1 cellular context compared by ENCODE assay signal in genomic region chr11:125551835-125552342, GRCh38.
TF ChIP-seq lines count a peak whose summit lies in the region.

No MANE protein-coding gene starts in this region.

TF ChIP-seq in K562, 482 proteins besides CTCF, POLR2A, EP300 and RAD21 (continued from another document and continues in another):
- TF ChIP-seq, protein P1, sequence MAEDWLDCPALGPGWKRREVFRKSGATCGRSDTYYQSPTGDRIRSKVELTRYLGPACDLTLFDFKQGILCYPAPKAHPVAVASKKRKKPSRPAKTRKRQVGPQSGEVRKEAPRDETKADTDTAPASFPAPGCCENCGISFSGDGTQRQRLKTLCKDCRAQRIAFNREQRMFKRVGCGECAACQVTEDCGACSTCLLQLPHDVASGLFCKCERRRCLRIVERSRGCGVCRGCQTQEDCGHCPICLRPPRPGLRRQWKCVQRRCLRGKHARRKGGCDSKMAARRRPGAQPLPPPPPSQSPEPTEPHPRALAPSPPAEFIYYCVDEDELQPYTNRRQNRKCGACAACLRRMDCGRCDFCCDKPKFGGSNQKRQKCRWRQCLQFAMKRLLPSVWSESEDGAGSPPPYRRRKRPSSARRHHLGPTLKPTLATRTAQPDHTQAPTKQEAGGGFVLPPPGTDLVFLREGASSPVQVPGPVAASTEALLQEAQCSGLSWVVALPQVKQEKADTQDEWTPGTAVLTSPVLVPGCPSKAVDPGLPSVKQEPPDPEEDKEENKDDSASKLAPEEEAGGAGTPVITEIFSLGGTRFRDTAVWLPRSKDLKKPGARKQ (CRISPR knock-in tag; IDR thresholded peaks at IDR 0.05): no peak
- TF ChIP-seq CEBPB (tag; IDR thresholded peaks at IDR 0.05): no peak
- no peak for TF ChIP-seq STAG1 (CRISPR knock-in tag; IDR thresholded peaks at IDR 0.05; ENCODE audit: borderline replicate concordance)
- no peak for TF ChIP-seq POLR2G (IDR thresholded peaks at IDR 0.05; ENCODE audit: low read depth, low read length)
- no peak for TF ChIP-seq TCF7L2 (IDR thresholded peaks at IDR 0.05; ENCODE audit: low read depth, low read length)
- TF ChIP-seq FOXM1 (IDR thresholded peaks at IDR 0.05; ENCODE audit: low read depth): 0 out of 2 replicates have a peak, but pooled peaks have one; percentile 20
- no peak for TF ChIP-seq FOXM1 (CRISPR knock-in tag; IDR thresholded peaks at IDR 0.05; ENCODE audit: low read depth)
- no peak for TF ChIP-seq BRCA1 (IDR thresholded peaks at IDR 0.05)
- TF ChIP-seq BRCA1 (CRISPR knock-in tag; IDR thresholded peaks at IDR 0.05): no peak
- TF ChIP-seq FOXK2 (conservative IDR thresholded peaks at IDR 0.05 in 1 of 2, IDR thresholded peaks at IDR 0.05 in 1 of 2; ENCODE audit: low read depth in 2 of 2): 0 out of 4 replicates have a peak, but pooled peaks of 1 of the 2 experiments have one; percentile 32
- TF ChIP-seq HIVEP1 (CRISPR knock-in tag; IDR thresholded peaks at IDR 0.05): 0 out of 2 replicates have a peak, but pooled peaks have one; percentile 13
- TF ChIP-seq, protein P2, sequence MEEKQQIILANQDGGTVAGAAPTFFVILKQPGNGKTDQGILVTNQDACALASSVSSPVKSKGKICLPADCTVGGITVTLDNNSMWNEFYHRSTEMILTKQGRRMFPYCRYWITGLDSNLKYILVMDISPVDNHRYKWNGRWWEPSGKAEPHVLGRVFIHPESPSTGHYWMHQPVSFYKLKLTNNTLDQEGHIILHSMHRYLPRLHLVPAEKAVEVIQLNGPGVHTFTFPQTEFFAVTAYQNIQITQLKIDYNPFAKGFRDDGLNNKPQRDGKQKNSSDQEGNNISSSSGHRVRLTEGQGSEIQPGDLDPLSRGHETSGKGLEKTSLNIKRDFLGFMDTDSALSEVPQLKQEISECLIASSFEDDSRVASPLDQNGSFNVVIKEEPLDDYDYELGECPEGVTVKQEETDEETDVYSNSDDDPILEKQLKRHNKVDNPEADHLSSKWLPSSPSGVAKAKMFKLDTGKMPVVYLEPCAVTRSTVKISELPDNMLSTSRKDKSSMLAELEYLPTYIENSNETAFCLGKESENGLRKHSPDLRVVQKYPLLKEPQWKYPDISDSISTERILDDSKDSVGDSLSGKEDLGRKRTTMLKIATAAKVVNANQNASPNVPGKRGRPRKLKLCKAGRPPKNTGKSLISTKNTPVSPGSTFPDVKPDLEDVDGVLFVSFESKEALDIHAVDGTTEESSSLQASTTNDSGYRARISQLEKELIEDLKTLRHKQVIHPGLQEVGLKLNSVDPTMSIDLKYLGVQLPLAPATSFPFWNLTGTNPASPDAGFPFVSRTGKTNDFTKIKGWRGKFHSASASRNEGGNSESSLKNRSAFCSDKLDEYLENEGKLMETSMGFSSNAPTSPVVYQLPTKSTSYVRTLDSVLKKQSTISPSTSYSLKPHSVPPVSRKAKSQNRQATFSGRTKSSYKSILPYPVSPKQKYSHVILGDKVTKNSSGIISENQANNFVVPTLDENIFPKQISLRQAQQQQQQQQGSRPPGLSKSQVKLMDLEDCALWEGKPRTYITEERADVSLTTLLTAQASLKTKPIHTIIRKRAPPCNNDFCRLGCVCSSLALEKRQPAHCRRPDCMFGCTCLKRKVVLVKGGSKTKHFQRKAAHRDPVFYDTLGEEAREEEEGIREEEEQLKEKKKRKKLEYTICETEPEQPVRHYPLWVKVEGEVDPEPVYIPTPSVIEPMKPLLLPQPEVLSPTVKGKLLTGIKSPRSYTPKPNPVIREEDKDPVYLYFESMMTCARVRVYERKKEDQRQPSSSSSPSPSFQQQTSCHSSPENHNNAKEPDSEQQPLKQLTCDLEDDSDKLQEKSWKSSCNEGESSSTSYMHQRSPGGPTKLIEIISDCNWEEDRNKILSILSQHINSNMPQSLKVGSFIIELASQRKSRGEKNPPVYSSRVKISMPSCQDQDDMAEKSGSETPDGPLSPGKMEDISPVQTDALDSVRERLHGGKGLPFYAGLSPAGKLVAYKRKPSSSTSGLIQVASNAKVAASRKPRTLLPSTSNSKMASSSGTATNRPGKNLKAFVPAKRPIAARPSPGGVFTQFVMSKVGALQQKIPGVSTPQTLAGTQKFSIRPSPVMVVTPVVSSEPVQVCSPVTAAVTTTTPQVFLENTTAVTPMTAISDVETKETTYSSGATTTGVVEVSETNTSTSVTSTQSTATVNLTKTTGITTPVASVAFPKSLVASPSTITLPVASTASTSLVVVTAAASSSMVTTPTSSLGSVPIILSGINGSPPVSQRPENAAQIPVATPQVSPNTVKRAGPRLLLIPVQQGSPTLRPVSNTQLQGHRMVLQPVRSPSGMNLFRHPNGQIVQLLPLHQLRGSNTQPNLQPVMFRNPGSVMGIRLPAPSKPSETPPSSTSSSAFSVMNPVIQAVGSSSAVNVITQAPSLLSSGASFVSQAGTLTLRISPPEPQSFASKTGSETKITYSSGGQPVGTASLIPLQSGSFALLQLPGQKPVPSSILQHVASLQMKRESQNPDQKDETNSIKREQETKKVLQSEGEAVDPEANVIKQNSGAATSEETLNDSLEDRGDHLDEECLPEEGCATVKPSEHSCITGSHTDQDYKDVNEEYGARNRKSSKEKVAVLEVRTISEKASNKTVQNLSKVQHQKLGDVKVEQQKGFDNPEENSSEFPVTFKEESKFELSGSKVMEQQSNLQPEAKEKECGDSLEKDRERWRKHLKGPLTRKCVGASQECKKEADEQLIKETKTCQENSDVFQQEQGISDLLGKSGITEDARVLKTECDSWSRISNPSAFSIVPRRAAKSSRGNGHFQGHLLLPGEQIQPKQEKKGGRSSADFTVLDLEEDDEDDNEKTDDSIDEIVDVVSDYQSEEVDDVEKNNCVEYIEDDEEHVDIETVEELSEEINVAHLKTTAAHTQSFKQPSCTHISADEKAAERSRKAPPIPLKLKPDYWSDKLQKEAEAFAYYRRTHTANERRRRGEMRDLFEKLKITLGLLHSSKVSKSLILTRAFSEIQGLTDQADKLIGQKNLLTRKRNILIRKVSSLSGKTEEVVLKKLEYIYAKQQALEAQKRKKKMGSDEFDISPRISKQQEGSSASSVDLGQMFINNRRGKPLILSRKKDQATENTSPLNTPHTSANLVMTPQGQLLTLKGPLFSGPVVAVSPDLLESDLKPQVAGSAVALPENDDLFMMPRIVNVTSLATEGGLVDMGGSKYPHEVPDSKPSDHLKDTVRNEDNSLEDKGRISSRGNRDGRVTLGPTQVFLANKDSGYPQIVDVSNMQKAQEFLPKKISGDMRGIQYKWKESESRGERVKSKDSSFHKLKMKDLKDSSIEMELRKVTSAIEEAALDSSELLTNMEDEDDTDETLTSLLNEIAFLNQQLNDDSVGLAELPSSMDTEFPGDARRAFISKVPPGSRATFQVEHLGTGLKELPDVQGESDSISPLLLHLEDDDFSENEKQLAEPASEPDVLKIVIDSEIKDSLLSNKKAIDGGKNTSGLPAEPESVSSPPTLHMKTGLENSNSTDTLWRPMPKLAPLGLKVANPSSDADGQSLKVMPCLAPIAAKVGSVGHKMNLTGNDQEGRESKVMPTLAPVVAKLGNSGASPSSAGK (IDR thresholded peaks at IDR 0.05): no peak; the same call in 1 of the 2 replicates
- TF ChIP-seq ADNP (tag; IDR thresholded peaks at IDR 0.05): 0 out of 2 replicates have a peak, but pooled peaks have one; percentile 10
- 0 out of 2 replicates have a peak, but pooled peaks have one; percentile 43 for TF ChIP-seq ELK3 (CRISPR knock-in tag; IDR thresholded peaks at IDR 0.05)
- TF ChIP-seq NKRF (IDR thresholded peaks at IDR 0.05; ENCODE audit: borderline replicate concordance): no peak
- TF ChIP-seq, protein P3, sequence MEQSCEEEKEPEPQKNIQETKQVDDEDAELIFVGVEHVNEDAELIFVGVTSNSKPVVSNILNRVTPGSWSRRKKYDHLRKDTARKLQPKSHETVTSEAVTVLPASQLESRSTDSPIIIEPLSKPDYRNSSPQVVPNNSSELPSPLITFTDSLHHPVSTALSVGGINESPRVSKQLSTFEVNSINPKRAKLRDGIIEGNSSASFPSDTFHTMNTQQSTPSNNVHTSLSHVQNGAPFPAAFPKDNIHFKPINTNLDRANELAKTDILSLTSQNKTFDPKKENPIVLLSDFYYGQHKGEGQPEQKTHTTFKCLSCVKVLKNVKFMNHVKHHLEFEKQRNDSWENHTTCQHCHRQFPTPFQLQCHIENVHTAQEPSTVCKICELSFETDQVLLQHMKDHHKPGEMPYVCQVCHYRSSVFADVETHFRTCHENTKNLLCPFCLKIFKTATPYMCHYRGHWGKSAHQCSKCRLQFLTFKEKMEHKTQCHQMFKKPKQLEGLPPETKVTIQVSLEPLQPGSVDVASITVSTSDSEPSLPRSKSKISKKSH (CRISPR knock-in tag; IDR thresholded peaks at IDR 0.05): no peak
- TF ChIP-seq, protein P4, sequence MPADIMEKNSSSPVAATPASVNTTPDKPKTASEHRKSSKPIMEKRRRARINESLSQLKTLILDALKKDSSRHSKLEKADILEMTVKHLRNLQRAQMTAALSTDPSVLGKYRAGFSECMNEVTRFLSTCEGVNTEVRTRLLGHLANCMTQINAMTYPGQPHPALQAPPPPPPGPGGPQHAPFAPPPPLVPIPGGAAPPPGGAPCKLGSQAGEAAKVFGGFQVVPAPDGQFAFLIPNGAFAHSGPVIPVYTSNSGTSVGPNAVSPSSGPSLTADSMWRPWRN (IDR thresholded peaks at IDR 0.05; ENCODE audit: low read depth): no peak
- TF ChIP-seq, protein P5, sequence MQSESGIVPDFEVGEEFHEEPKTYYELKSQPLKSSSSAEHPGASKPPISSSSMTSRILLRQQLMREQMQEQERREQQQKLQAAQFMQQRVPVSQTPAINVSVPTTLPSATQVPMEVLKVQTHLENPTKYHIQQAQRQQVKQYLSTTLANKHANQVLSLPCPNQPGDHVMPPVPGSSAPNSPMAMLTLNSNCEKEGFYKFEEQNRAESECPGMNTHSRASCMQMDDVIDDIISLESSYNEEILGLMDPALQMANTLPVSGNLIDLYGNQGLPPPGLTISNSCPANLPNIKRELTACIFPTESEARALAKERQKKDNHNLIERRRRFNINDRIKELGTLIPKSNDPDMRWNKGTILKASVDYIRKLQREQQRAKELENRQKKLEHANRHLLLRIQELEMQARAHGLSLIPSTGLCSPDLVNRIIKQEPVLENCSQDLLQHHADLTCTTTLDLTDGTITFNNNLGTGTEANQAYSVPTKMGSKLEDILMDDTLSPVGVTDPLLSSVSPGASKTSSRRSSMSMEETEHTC (IDR thresholded peaks at IDR 0.05): no peak; the same call in 1 of the 2 replicates
- TF ChIP-seq, protein P6, sequence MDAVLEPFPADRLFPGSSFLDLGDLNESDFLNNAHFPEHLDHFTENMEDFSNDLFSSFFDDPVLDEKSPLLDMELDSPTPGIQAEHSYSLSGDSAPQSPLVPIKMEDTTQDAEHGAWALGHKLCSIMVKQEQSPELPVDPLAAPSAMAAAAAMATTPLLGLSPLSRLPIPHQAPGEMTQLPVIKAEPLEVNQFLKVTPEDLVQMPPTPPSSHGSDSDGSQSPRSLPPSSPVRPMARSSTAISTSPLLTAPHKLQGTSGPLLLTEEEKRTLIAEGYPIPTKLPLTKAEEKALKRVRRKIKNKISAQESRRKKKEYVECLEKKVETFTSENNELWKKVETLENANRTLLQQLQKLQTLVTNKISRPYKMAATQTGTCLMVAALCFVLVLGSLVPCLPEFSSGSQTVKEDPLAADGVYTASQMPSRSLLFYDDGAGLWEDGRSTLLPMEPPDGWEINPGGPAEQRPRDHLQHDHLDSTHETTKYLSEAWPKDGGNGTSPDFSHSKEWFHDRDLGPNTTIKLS (IDR thresholded peaks at IDR 0.05; ENCODE audit: borderline replicate concordance, low read depth): no peak; the same call in 1 of the 2 replicates
- TF ChIP-seq, protein P7, sequence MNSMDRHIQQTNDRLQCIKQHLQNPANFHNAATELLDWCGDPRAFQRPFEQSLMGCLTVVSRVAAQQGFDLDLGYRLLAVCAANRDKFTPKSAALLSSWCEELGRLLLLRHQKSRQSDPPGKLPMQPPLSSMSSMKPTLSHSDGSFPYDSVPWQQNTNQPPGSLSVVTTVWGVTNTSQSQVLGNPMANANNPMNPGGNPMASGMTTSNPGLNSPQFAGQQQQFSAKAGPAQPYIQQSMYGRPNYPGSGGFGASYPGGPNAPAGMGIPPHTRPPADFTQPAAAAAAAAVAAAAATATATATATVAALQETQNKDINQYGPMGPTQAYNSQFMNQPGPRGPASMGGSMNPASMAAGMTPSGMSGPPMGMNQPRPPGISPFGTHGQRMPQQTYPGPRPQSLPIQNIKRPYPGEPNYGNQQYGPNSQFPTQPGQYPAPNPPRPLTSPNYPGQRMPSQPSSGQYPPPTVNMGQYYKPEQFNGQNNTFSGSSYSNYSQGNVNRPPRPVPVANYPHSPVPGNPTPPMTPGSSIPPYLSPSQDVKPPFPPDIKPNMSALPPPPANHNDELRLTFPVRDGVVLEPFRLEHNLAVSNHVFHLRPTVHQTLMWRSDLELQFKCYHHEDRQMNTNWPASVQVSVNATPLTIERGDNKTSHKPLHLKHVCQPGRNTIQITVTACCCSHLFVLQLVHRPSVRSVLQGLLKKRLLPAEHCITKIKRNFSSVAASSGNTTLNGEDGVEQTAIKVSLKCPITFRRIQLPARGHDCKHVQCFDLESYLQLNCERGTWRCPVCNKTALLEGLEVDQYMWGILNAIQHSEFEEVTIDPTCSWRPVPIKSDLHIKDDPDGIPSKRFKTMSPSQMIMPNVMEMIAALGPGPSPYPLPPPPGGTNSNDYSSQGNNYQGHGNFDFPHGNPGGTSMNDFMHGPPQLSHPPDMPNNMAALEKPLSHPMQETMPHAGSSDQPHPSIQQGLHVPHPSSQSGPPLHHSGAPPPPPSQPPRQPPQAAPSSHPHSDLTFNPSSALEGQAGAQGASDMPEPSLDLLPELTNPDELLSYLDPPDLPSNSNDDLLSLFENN (IDR thresholded peaks at IDR 0.05; ENCODE audit: low read depth in 2 of 2, low read length in 2 of 2): no peak; a peak in 1 of 4 replicates
- no peak for TF ChIP-seq GABPB1 (CRISPR knock-in tag; IDR thresholded peaks at IDR 0.05)
- TF ChIP-seq STAT5A (IDR thresholded peaks at IDR 0.05; ENCODE audit: borderline replicate concordance, low read length): peak; percentile 47; the same call in 1 of the 2 replicates
- TF ChIP-seq MCM5 (IDR thresholded peaks at IDR 0.05; ENCODE audit: low read depth): no peak
- no peak for TF ChIP-seq SNAPC5 (CRISPR knock-in tag; IDR thresholded peaks at IDR 0.05)
- TF ChIP-seq RBM39 (optimal IDR thresholded peaks at IDR 0.05; ENCODE audit: low read depth, low read length): no peak
- peak; percentile 60; the same call in 1 of the 2 replicates for TF ChIP-seq RAD51 (IDR thresholded peaks at IDR 0.05; ENCODE audit: borderline replicate concordance, low read depth)
- no peak; the same call in 1 of the 2 replicates for TF ChIP-seq LEF1 (IDR thresholded peaks at IDR 0.05)
